20 cellular contexts compared by ENCODE assay signal in the genomic region with DNA sequence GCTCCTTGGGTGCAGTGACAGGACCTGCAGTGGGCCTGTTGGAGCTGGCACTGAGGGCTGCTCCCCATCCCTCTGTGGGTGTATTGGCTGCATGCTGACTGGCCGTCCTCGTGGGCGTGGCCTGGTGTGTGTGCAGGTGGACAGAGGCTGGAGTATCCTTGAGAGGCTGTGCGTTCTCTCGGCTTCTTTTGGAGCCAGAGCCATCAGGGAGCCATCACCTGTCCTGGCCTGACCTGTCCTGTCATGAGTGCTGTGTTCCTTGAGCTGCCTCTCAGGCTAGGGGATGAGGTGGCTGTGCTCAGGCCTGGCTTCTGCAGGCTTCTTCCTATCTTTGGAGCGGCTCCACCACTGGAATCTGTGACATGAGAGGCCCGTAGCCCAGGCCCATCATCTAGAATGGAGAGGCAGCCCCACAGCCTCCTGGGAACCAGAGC.
DNase-seq lines count a peak whose midpoint lies in the region; ATAC-seq and FAIRE-seq lines count a peak whose summit lies in the region.
"Had no signal": no experiment of that assay in that cellular context is flagged by ENCODE, and none has a peak within 500 bp of the region (broad histone marks: within the 10 kb centered on the region; RNA-seq: fewer than 3 reads in every experiment).

No MANE protein-coding gene starts in this region.

- peak; percentile 25 for DNase-seq in activated T-cell treated with anti-CD3 and anti-CD28 coated beads, Interleukin-2, amount 50 U/mL, for 24 hours
- no peak for DNase-seq in activated T-cell treated with anti-CD3 and anti-CD28 coated beads for 4 hours
- peak; percentile 45 for DNase-seq in activated CD8-positive, alpha-beta memory T cell treated with anti-CD3 and anti-CD28 coated beads, Interleukin-2, amount 50 U/mL, for 48 hours
- peak; percentile 35 for DNase-seq in islet precursor cell
- peak; percentile 73 for DNase-seq in posterior vena cava (ENCODE audit: low spot score)
- no peak for DNase-seq in urothelium cell line (ENCODE audit: low spot score)
- no peak for DNase-seq in activated gamma-delta T cell treated with Interleukin-2 at 50 U/mL for 16 hours
- DNase-seq: activated CD4-positive, alpha-beta T cell treated with anti-CD3 and anti-CD28 coated beads, Interleukin-2, amount 10 ng/mL, durations not matched to agents 24 days and 14 days; activated naive CD4-positive, alpha-beta T cell treated with anti-CD3 and anti-CD28 coated beads for 36 hours; mammary epithelial cell; MM.1S; NCI-H146; NCI-H2171 treated with DMSO at 0.1 percent for 48 hours; NCI-H526 treated with DMSO at 0.1 percent for 48 hours; T-helper 17 cell had no signal

- H3K27ac Mint-ChIP-seq in activated T-cell treated with anti-CD3 and anti-CD28 coated beads, Interleukin-2, amount 50 U/mL, for 24 hours = no peak overlapping the region
- H3K27ac Mint-ChIP-seq: activated CD4-positive, alpha-beta T cell treated with anti-CD3 and anti-CD28 coated beads, Interleukin-2, amount 10 ng/mL, durations not matched to agents 24 days and 14 days had no signal

- H3K4me1 Mint-ChIP-seq in activated T-cell treated with anti-CD3 and anti-CD28 coated beads, Interleukin-2, amount 50 U/mL, for 24 hours (ENCODE audit: low read depth) = peaks cover 77% of the 10 kb centered on the region

- peaks cover 14% of the 10 kb centered on the region for H3K36me3 Mint-ChIP-seq in activated T-cell treated with anti-CD3 and anti-CD28 coated beads, Interleukin-2, amount 50 U/mL, for 24 hours (ENCODE audit: low read depth)
- H3K36me3 Mint-ChIP-seq: IgD-negative memory B cell had no signal

- H3K4me3 Mint-ChIP-seq in activated T-cell treated with anti-CD3 and anti-CD28 coated beads, Interleukin-2, amount 50 U/mL, for 24 hours = no peak overlapping the region
- H3K4me3 Mint-ChIP-seq: activated CD4-positive, alpha-beta T cell treated with anti-CD3 and anti-CD28 coated beads, Interleukin-2, amount 10 ng/mL, durations not matched to agents 24 days and 14 days; activated naive CD4-positive, alpha-beta T cell treated with anti-CD3 and anti-CD28 coated beads for 36 hours; IgD-negative memory B cell had no signal

- ATAC-seq in GM19035 (IDR thresholded peaks at IDR 0.05; ENCODE audit: unreplicated experiment) = no peak
- ATAC-seq: A549, T-helper 17 cell had no signal

- peaks cover 2% of the 10 kb centered on the region for H3K27me3 Mint-ChIP-seq in activated T-cell treated with anti-CD3 and anti-CD28 coated beads, Interleukin-2, amount 50 U/mL, for 24 hours
- H3K27me3 Mint-ChIP-seq: T-helper 17 cell had no signal

- peaks cover 2% of the 10 kb centered on the region for H3K9me3 Mint-ChIP-seq in activated T-cell treated with anti-CD3 and anti-CD28 coated beads, Interleukin-2, amount 50 U/mL, for 24 hours
- H3K9me3 Mint-ChIP-seq: activated CD4-positive, alpha-beta T cell treated with anti-CD3 and anti-CD28 coated beads, Interleukin-2, amount 10 ng/mL, durations not matched to agents 24 days and 14 days; activated naive CD4-positive, alpha-beta T cell treated with anti-CD3 and anti-CD28 coated beads for 36 hours had no signal

- intact Hi-C loops in posterior vena cava (cut with DNase I) = no loop called here

- FAIRE-seq in urothelium cell line (lab: Jason Lieb, UNC) = no peak
- FAIRE-seq: A549, D721Med, G401.6 had no signal

Comparison
In these comparisons a context has a peak if more than half of its experiments do, and no peak if none do; other contexts are left out.
1. DNase-seq: peak in activated T-cell treated with anti-CD3 and anti-CD28 coated beads, Interleukin-2, amount 50 U/mL, for 24 hours (single experiment), activated CD8-positive, alpha-beta memory T cell treated with anti-CD3 and anti-CD28 coated beads, Interleukin-2, amount 50 U/mL, for 48 hours (single experiment), islet precursor cell (single experiment) and posterior vena cava (single experiment); none in activated T-cell treated with anti-CD3 and anti-CD28 coated beads for 4 hours (single experiment), urothelium cell line (single experiment) and activated gamma-delta T cell treated with Interleukin-2 at 50 U/mL for 16 hours (single experiment).